ENCODE assay signal across 9 cellular contexts in genomic region chr19:19202707-19203011, GRCh38. TPM values are rescaled to one million over a fixed set of nuclear protein-coding genes. Genes with fewer than 3 reads are reported as not detected.
DNase-seq lines count a peak whose midpoint lies in the region; ATAC-seq, FAIRE-seq and TF ChIP-seq lines count a peak whose summit lies in the region.
"Had no signal": no experiment of that assay in that cellular context is flagged by ENCODE, and none has a peak within 500 bp of the region (broad histone marks: within the 10 kb centered on the region; RNA-seq: fewer than 3 reads in every experiment).

No MANE protein-coding gene starts in this region.

- H3K9ac ChIP-seq in OCI-LY1 (ENCODE audit: low read length): peak overlapping the region; percentile 88

- H4K20me1 ChIP-seq in OCI-LY1 (ENCODE audit: insufficient read depth, low read length): no peaks in the 10 kb centered on the region

- peaks cover 14% of the 10 kb centered on the region for H3K4me1 ChIP-seq in OCI-LY1 (ENCODE audit: insufficient read depth, low read length, severe bottlenecking)
- peaks cover 8% of the 10 kb centered on the region for H3K4me1 ChIP-seq in prostate gland (replicated peaks)

- peak overlapping the region; percentile 70 for H3K4me3 ChIP-seq in OCI-LY1 (ENCODE audit: low read depth, low read length, poor library complexity, severe bottlenecking)
- peak overlapping the region; percentile 93 for H3K4me3 ChIP-seq in epithelial cell of proximal tubule (ENCODE audit: low read depth, low read length)
- peak overlapping the region; percentile 44 to 53 for H3K4me3 ChIP-seq in prostate gland

- TF ChIP-seq POLR2A in prostate gland (IDR thresholded peaks at IDR 0.05): no peak

- H3K27me3 ChIP-seq in OCI-LY1 (ENCODE audit: insufficient read depth, low read length) (peaks cover 14% of the 10 kb centered on the region; the same call in 1 of the 2 replicates), prostate gland (replicated peaks; ENCODE audit: insufficient read depth) (no peaks in the 10 kb centered on the region)

- intact Hi-C loops in prostate gland (cut with DNase I): no loop called here

- peak; percentile 13 for ATAC-seq in GM21528 (IDR thresholded peaks at IDR 0.05; ENCODE audit: low FRiP score, unreplicated experiment)

- H3K27ac ChIP-seq in OCI-LY1 (ENCODE audit: low read depth, low read length, poor library complexity, severe bottlenecking) (peak overlapping the region; percentile 19), prostate gland (peak overlapping the region; percentile 62 to 68)

- no peak for TF ChIP-seq CTCF in OCI-LY1 (IDR thresholded peaks at IDR 0.05; ENCODE audit: low read length)
- TF ChIP-seq CTCF in epithelial cell of proximal tubule (conservative IDR thresholded peaks at IDR 0.05; ENCODE audit: low read depth, low read length): no peak
- TF ChIP-seq CTCF in prostate gland (IDR thresholded peaks at IDR 0.05): no peak
- TF ChIP-seq CTCF in D721Med (IDR thresholded peaks at IDR 0.05; ENCODE audit: insufficient read depth, missing control alignments): no peak

- H3K4me2 ChIP-seq in OCI-LY1 (ENCODE audit: low read length): peak overlapping the region; percentile 89

- FAIRE-seq in D721Med (lab: Jason Lieb, UNC): no peak

- H3K36me3 ChIP-seq in OCI-LY1 (ENCODE audit: insufficient read depth, low read length): peaks cover 28% of the 10 kb centered on the region
- no peaks in the 10 kb centered on the region for H3K36me3 ChIP-seq in prostate gland

- WGBS in prostate gland: 9% methylated on average over 11 of the region's 11 CpGs

- no peaks in the 10 kb centered on the region for H3K9me3 ChIP-seq in OCI-LY1 (ENCODE audit: low read length)
- H3K9me3 ChIP-seq in prostate gland: no peaks in the 10 kb centered on the region

- H2AFZ ChIP-seq in OCI-LY1 (ENCODE audit: low read length): no peak overlapping the region

- DNase-seq in epithelial cell of proximal tubule (ENCODE audit: low read depth) (no peak), prostate gland (ENCODE audit: low spot score) (no peak), NCI-H2029 treated with DMSO at 0.1 percent for 48 hours (lab: John Stamatoyannopoulos, UW) (no peak), D721Med (ENCODE audit: insufficient read length, low spot score) (no peak), SW 1271 (lab: John Stamatoyannopoulos, UW) (no peak), medulla oblongata (ENCODE audit: extremely low spot score) (no peak)

- H3F3A ChIP-seq in OCI-LY1 (ENCODE audit: insufficient read depth, low read length): no peaks in the 10 kb centered on the region

- 0 out of 2 replicates have a peak, but pooled peaks cover 6% of the 10 kb centered on the region for H3K79me2 ChIP-seq in OCI-LY1 (ENCODE audit: insufficient read depth, low read length)

- H3K9me2 ChIP-seq in OCI-LY1 (ENCODE audit: low read depth, low read length): no peaks in the 10 kb centered on the region

RNA-seq across cellular contexts. Expression of gene NR2C2AP, which starts 0.6 kb away (rescaled TPM):
- total RNA-seq in epithelial cell of proximal tubule: 25.9 and 28.5 TPM in 2 replicates
- total RNA-seq in prostate gland: 10 to 100 TPM; 12.8 to 13.2 TPM

RNA-seq across cellular contexts. Expression of gene NCAN, which starts 9.1 kb away (rescaled TPM):
- total RNA-seq in epithelial cell of proximal tubule (not detected in 2 replicates), prostate gland (1 to 10 TPM in 1 of 2 donors, not detected in 1; 1.2 TPM)
- total RNA-seq: subcutaneous adipose tissue had no signal

RNA-seq across cellular contexts. Expression of gene RFXANK, which starts 10.6 kb away (rescaled TPM):
- total RNA-seq in epithelial cell of proximal tubule: 87.5 and 95.8 TPM in 2 replicates
- 10 to 100 TPM; 44.2 to 46.3 TPM for total RNA-seq in prostate gland

RNA-seq across cellular contexts. Expression of gene BORCS8, which starts 10.7 kb away (rescaled TPM):
- total RNA-seq in epithelial cell of proximal tubule (26.0 and 27.4 TPM in 2 replicates), prostate gland (10 to 100 TPM; 18.0 to 26.9 TPM)

RNA-seq across cellular contexts. Expression of gene MEF2B, which starts 32.6 kb away (rescaled TPM):
- total RNA-seq in epithelial cell of proximal tubule (not detected in 2 replicates), prostate gland (not detected)
